In the genomic region with DNA sequence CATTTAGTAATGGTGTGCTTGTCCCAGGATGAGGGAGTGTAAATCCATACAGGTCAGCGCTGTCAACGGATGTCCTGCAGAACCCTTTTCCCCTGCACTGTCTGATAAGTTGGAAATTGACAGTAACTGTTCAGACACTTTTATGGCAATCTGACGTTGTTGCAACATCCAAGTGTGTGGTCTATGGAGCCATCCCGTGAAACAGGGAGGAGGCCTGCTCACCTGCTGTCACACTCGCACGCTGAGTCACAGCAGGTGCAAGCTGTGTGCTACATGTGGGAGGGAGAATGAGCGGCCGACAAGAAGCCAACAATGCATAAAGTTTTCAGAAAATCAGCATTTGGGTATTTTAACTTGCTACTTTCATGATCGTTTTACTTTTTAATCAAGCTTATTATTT, we compare ENCODE assay signal across 31 cellular contexts. TPM values are rescaled to one million over a fixed set of nuclear protein-coding genes. Genes with fewer than 3 reads are reported as not detected.
DNase-seq lines count a peak whose midpoint lies in the region; ATAC-seq, FAIRE-seq and TF ChIP-seq lines count a peak whose summit lies in the region.
"Had no signal": no experiment of that assay in that cellular context is flagged by ENCODE, and none has a peak within 500 bp of the region (broad histone marks: within the 10 kb centered on the region; RNA-seq: fewer than 3 reads in every experiment).

No MANE protein-coding gene starts in this region.

- WGBS in HepG2 (ENCODE audit: low lambda C conversion rate): 46% methylated on average over 9 of the region's 9 CpGs
- WGBS in right lobe of liver (ENCODE audit: insufficient coverage, low coverage, low lambda C conversion rate, missing lambda C conversion rate): 45% methylated on average over 7 of the region's 9 CpGs
- 24 to 65% (median 41%) methylated on average over 9 of the region's 9 CpGs for WGBS in small intestine, 3 donors

- ATAC-seq in HepG2 (no peak), right lobe of liver (no peak)
- no peak for ATAC-seq in activated T-cell treated with anti-CD3 and anti-CD28 coated beads, Interleukin-2, amount 50 U/mL, for 4 hours
- ATAC-seq in CD4-positive, alpha-beta T cell (ENCODE audit: poor library complexity): no peak
- ATAC-seq: gastrocnemius medialis; left cardiac atrium; natural killer cell treated with Interleukin-12 subunit alpha and Interleukin-12 subunit beta and Interleukin-15 and Interleukin-18, amount 100 ng/mL, for 72 hours had no signal

- TF ChIP-seq CTCF in HepG2 (CRISPR knock-in tag; IDR thresholded peaks at IDR 0.05) (no peak), right lobe of liver (IDR thresholded peaks at IDR 0.05) (no peak)
- TF ChIP-seq CTCF in CD4-positive, alpha-beta T cell (IDR thresholded peaks at IDR 0.05): no peak

- peaks cover 20% of the 10 kb centered on the region for H3K27me3 Mint-ChIP-seq in activated T-cell treated with anti-CD3 and anti-CD28 coated beads, Interleukin-2, amount 50 U/mL, for 4 hours (ENCODE audit: low read depth)
- H3K27me3 Mint-ChIP-seq in CD4-positive, alpha-beta T cell: peaks cover 35% of the 10 kb centered on the region

- CTCF ChIA-PET in HepG2 (lab: Yijun Ruan, JAX; ENCODE audit: low intra/inter-chr PET ratio, low total read pairs): no interaction called here
- CTCF ChIA-PET in CD4-positive, alpha-beta T cell (lab: Charles Lee): no interaction called here

- in situ Hi-C loops in HepG2 (cut with HindIII; ENCODE audit: extremely low pct_ligation_motif_present, low pct_unique_long_range_greater_than_20kb): loop anchor here (25.0 kb wide), 2 partner anchors 719 to 1094 kb away; a partner anchor contains a TSS

- no peaks in the 10 kb centered on the region for H4K20me1 ChIP-seq in HepG2 (ENCODE audit: insufficient read depth, low read length)

- no peak overlapping the region for H3K4me2 ChIP-seq in HepG2 (ENCODE audit: low read depth, low read length)

- TF ChIP-seq POLR2A in HepG2 (IDR thresholded peaks at IDR 0.05; ENCODE audit: insufficient read depth in 1 of 2, low read depth in 2 of 2, low read length in 2 of 2) (no peak), right lobe of liver (IDR thresholded peaks at IDR 0.05) (no peak)

- no peak overlapping the region for H3K27ac ChIP-seq in HepG2 (ENCODE audit: extremely low read length, insufficient read depth, low read length)
- no peak overlapping the region for H3K27ac ChIP-seq in right lobe of liver
- H3K27ac ChIP-seq in small intestine (ENCODE audit: low read depth in 1 of 2, low read length in 1 of 2): no peak overlapping the region
- H3K27ac ChIP-seq in CD4-positive, alpha-beta T cell (ENCODE audit: low read depth, low read length): no peak overlapping the region
- H3K27ac ChIP-seq: brain microvascular endothelial cell, gastrocnemius medialis, Peyer's patch, VCaP had no signal

- H3K4me3 ChIP-seq in HepG2 (replicated peaks in 1 of 3; ENCODE audit: insufficient read depth in 1 of 3, low read depth in 2 of 3, low read length in 3 of 3) (no peak overlapping the region), right lobe of liver (no peak overlapping the region), small intestine (ENCODE audit: low read depth in 1 of 2, low read length in 2 of 2) (no peak overlapping the region)
- H3K4me3 ChIP-seq: gastrocnemius medialis, Peyer's patch had no signal

- peaks cover 7% of the 10 kb centered on the region for H3K4me1 Mint-ChIP-seq in activated T-cell treated with anti-CD3 and anti-CD28 coated beads, Interleukin-2, amount 50 U/mL, for 4 hours (ENCODE audit: low read depth)
- peaks cover 7% of the 10 kb centered on the region for H3K4me1 Mint-ChIP-seq in CD4-positive, alpha-beta T cell (ENCODE audit: low read depth)
- H3K4me1 Mint-ChIP-seq: B cell; stimulated activated effector memory CD8-positive, alpha-beta T cell treated with anti-CD3 and anti-CD28 coated beads, Interleukin-12 subunit alpha, Interleukin-12 subunit beta, amount 100 ng/mL, for 72 hours had no signal

- H3K9ac ChIP-seq in HepG2 (ENCODE audit: insufficient read depth, low read depth, low read length): no peak overlapping the region

- TF ChIP-seq EP300 in HepG2 (IDR thresholded peaks at IDR 0.05; ENCODE audit: low read depth in 2 of 2, low read length in 2 of 2) (no peak), HepG2 (CRISPR knock-in tag; IDR thresholded peaks at IDR 0.05; ENCODE audit: borderline replicate concordance) (no peak)

- no peaks in the 10 kb centered on the region for H3K9me3 Mint-ChIP-seq in activated T-cell treated with anti-CD3 and anti-CD28 coated beads, Interleukin-2, amount 50 U/mL, for 4 hours
- H3K9me3 Mint-ChIP-seq in CD4-positive, alpha-beta T cell: no peaks in the 10 kb centered on the region
- H3K9me3 Mint-ChIP-seq: activated naive CD4-positive, alpha-beta T cell treated with anti-CD3 and anti-CD28 coated beads, Interleukin-2, amount 50 U/mL, for 24 hours; CD8-positive, alpha-beta memory T cell; H9; natural killer cell treated with Interleukin-12 subunit alpha and Interleukin-12 subunit beta and Interleukin-15 and Interleukin-18, amount 100 ng/mL, for 72 hours; stimulated activated effector memory CD8-positive, alpha-beta T cell treated with anti-CD3 and anti-CD28 coated beads, Interleukin-12 subunit alpha, Interleukin-12 subunit beta, amount 100 ng/mL, for 72 hours; type B pancreatic cell had no signal

- H3K36me3 Mint-ChIP-seq in activated T-cell treated with anti-CD3 and anti-CD28 coated beads, Interleukin-2, amount 50 U/mL, for 4 hours (ENCODE audit: insufficient read depth): no peaks in the 10 kb centered on the region
- H3K36me3 Mint-ChIP-seq in CD4-positive, alpha-beta T cell (ENCODE audit: low read depth): no peaks in the 10 kb centered on the region
- H3K36me3 Mint-ChIP-seq: activated naive CD4-positive, alpha-beta T cell treated with anti-CD3 and anti-CD28 coated beads, Interleukin-2, amount 50 U/mL, for 24 hours; CD8-positive, alpha-beta memory T cell; natural killer cell treated with Interleukin-12 subunit alpha and Interleukin-12 subunit beta and Interleukin-15 and Interleukin-18, amount 100 ng/mL, for 72 hours; stimulated activated effector memory CD8-positive, alpha-beta T cell treated with anti-CD3 and anti-CD28 coated beads, Interleukin-12 subunit alpha, Interleukin-12 subunit beta, amount 100 ng/mL, for 72 hours; type B pancreatic cell had no signal

- no peak for DNase-seq in HepG2 (ENCODE audit: low spot score)
- DNase-seq in right lobe of liver: no peak
- DNase-seq in NCI-H2107 treated with DMSO at 0.1 percent for 48 hours (lab: John Stamatoyannopoulos, UW; ENCODE audit: unreplicated experiment): peak; percentile 8
- peak; percentile 79 for DNase-seq in SW480 (ENCODE audit: low spot score)
- DNase-seq in small intestine: peak; percentile 53
- DNase-seq in ecto neural progenitor cell (ENCODE audit: low spot score): no peak
- DNase-seq in activated T-cell treated with anti-CD3 and anti-CD28 coated beads, Interleukin-2, amount 50 U/mL, for 4 hours: no peak
- DNase-seq in CD4-positive, alpha-beta T cell: no peak
- DNase-seq: ACHN; activated CD4-positive, alpha-beta T cell treated with anti-CD3 and anti-CD28 coated beads for 48 hours; activated T-cell treated with anti-CD3 and anti-CD28 coated beads for 4 hours; amniotic stem cell; brain microvascular endothelial cell; CD8-positive, alpha-beta memory T cell; cerebellar nuclear complex; dermis blood vessel endothelial cell; gastrocnemius medialis; H9; Karpas-422; left cardiac atrium; MV-4-11; NCI-H187 treated with DMSO at 0.1 percent for 48 hours; T1000 had no signal

- POLR2A ChIA-PET in HepG2 (lab: Yijun Ruan, JAX): no interaction called here
- POLR2A ChIA-PET in CD4-positive, alpha-beta T cell (lab: Charles Lee): interaction anchor here (0.6 kb wide), 1 partner anchor 432 kb away, joined by 3 read pairs; no protein-coding TSS in a partner anchor

- intact Hi-C loops in HepG2 (cut with micrococcal nuclease; ENCODE audit: unreplicated experiment): loop anchor here (5.0 kb wide), 1 partner anchor 46 kb away; a partner anchor contains a TSS
- intact Hi-C loops in right lobe of liver (cut with DNase I): no loop called here
- intact Hi-C loops in CD4-positive, alpha-beta T cell (cut with DNase I, micrococcal nuclease): no loop called here

- H3K9me3 ChIP-seq in HepG2 (ENCODE audit: low read length) (no peaks in the 10 kb centered on the region), right lobe of liver (no peaks in the 10 kb centered on the region), small intestine (ENCODE audit: control insufficient read depth, low read depth) (no peaks in the 10 kb centered on the region)
- H3K9me3 ChIP-seq in CD4-positive, alpha-beta T cell (ENCODE audit: control insufficient read depth, low read length): no peaks in the 10 kb centered on the region
- H3K9me3 ChIP-seq: gastrocnemius medialis, Peyer's patch had no signal

- H3K4me3 Mint-ChIP-seq in activated T-cell treated with anti-CD3 and anti-CD28 coated beads, Interleukin-2, amount 50 U/mL, for 4 hours: no peak overlapping the region
- no peak overlapping the region for H3K4me3 Mint-ChIP-seq in CD4-positive, alpha-beta T cell
- H3K4me3 Mint-ChIP-seq: activated naive CD4-positive, alpha-beta T cell treated with anti-CD3 and anti-CD28 coated beads, Interleukin-2, amount 50 U/mL, for 24 hours; B cell; CD8-positive, alpha-beta memory T cell; H9; natural killer cell treated with Interleukin-12 subunit alpha and Interleukin-12 subunit beta and Interleukin-15 and Interleukin-18, amount 100 ng/mL, for 72 hours; stimulated activated effector memory CD8-positive, alpha-beta T cell treated with anti-CD3 and anti-CD28 coated beads, Interleukin-12 subunit alpha, Interleukin-12 subunit beta, amount 100 ng/mL, for 72 hours; type B pancreatic cell had no signal

- no peaks in the 10 kb centered on the region for H3K79me2 ChIP-seq in HepG2 (ENCODE audit: insufficient read depth, low read length)

- peaks cover 2 to 36% of the 10 kb centered on the region in 2 experiments; a peak in 3 of 5 replicates for H3K27me3 ChIP-seq in HepG2 (ENCODE audit: control insufficient read depth in 1 of 2, insufficient read depth in 2 of 2, low read length in 2 of 2)
- H3K27me3 ChIP-seq in right lobe of liver: no peaks in the 10 kb centered on the region
- H3K27me3 ChIP-seq in small intestine (ENCODE audit: control insufficient read depth in 2 of 2, insufficient read depth in 2 of 2, low read length in 2 of 2): no peaks in the 10 kb centered on the region
- H3K27me3 ChIP-seq in CD4-positive, alpha-beta T cell (ENCODE audit: control insufficient read depth, insufficient read depth, low read length): no peaks in the 10 kb centered on the region
- H3K27me3 ChIP-seq: brain microvascular endothelial cell, gastrocnemius medialis, Peyer's patch had no signal

- no peak for FAIRE-seq in HepG2 (lab: Jason Lieb, UNC)
- FAIRE-seq in small intestine (lab: Jason Lieb, UNC): no peak
- FAIRE-seq: endometrium had no signal

- TF ChIP-seq RAD21 in HepG2 (CRISPR knock-in tag; IDR thresholded peaks at IDR 0.05): no peak

- H3K36me3 ChIP-seq in HepG2 (replicated peaks in 1 of 2; ENCODE audit: control insufficient read depth in 1 of 2, insufficient read depth in 2 of 2, low read length in 2 of 2) (no peaks in the 10 kb centered on the region), right lobe of liver (no peaks in the 10 kb centered on the region), small intestine (ENCODE audit: control insufficient read depth in 2 of 2, insufficient read depth in 2 of 2, low read length in 2 of 2) (no peaks in the 10 kb centered on the region)
- H3K36me3 ChIP-seq: brain microvascular endothelial cell, gastrocnemius medialis, Peyer's patch had no signal

- no peak overlapping the region for H2AFZ ChIP-seq in HepG2 (ENCODE audit: low read length)

- no TSS peak for BruUV-seq in HepG2 (replicated peaks; lab: Mats Ljungman, UMichigan)

- H3K27ac Mint-ChIP-seq in CD4-positive, alpha-beta T cell: no peak overlapping the region
- H3K27ac Mint-ChIP-seq: activated naive CD4-positive, alpha-beta T cell treated with anti-CD3 and anti-CD28 coated beads, Interleukin-2, amount 50 U/mL, for 24 hours; B cell; CD8-positive, alpha-beta memory T cell; natural killer cell treated with Interleukin-12 subunit alpha and Interleukin-12 subunit beta and Interleukin-15 and Interleukin-18, amount 100 ng/mL, for 72 hours; stimulated activated effector memory CD8-positive, alpha-beta T cell treated with anti-CD3 and anti-CD28 coated beads, Interleukin-12 subunit alpha, Interleukin-12 subunit beta, amount 100 ng/mL, for 72 hours; type B pancreatic cell had no signal

- H3K4me1 ChIP-seq in HepG2 (ENCODE audit: insufficient read depth, low read length): no peaks in the 10 kb centered on the region
- no peaks in the 10 kb centered on the region for H3K4me1 ChIP-seq in right lobe of liver
- no peaks in the 10 kb centered on the region for H3K4me1 ChIP-seq in small intestine (ENCODE audit: control insufficient read depth in 2 of 2, insufficient read depth in 1 of 2, low read depth in 1 of 2, low read length in 1 of 2)
- H3K4me1 ChIP-seq: gastrocnemius medialis, Peyer's patch had no signal

RNA-seq across cellular contexts. Expression of a gene that starts 43.7 kb away (rescaled TPM):
- 4.7 and 8.9 TPM in 2 replicates for total RNA-seq in HepG2 (2016; rRNA removed; fragmentation: Illumina TruSeq; extraction: Trizol)
- 15.2 and 18.1 TPM in 2 replicates for total RNA-seq in HepG2 (2016; cell fraction: cytosol; rRNA removed; fragmentation: Illumina TruSeq; extraction: Trizol; ENCODE audit: low read depth)
- 5.3 and 9.6 TPM in 2 replicates for total RNA-seq in HepG2 (2016; cell fraction: insoluble cytoplasmic fraction; rRNA removed; fragmentation: Illumina TruSeq; extraction: Trizol)
- 6.2 and 8.7 TPM in 2 replicates for total RNA-seq in HepG2 (2016; cell fraction: membrane; rRNA removed; fragmentation: Illumina TruSeq; extraction: Trizol)
- total RNA-seq in HepG2 (2016; cell fraction: nucleus; rRNA removed; fragmentation: Illumina TruSeq; extraction: Trizol): 19.6 and 19.9 TPM in 2 replicates
- polyA plus RNA-seq in HepG2 (2011; rRNA removed): 1.9 and 2.3 TPM in 2 replicates
- polyA plus RNA-seq in HepG2 (2011; cell fraction: cytosol; rRNA removed): 0.59 and 0.99 TPM in 2 replicates
- polyA plus RNA-seq in HepG2 (2011; cell fraction: nucleus; rRNA removed): 1.8 and 2.1 TPM in 2 replicates
- polyA plus RNA-seq in HepG2 (2012): 2.1 and 2.7 TPM in 2 replicates
- polyA plus RNA-seq in HepG2 (2016; cell fraction: cytosol; fragmentation: Illumina TruSeq; extraction: Trizol; ENCODE audit: low read depth): 0.79 and 0.85 TPM in 2 replicates
- polyA plus RNA-seq in HepG2 (2016; cell fraction: insoluble cytoplasmic fraction; fragmentation: Illumina TruSeq; extraction: Trizol; ENCODE audit: low read depth): 3.2 and 3.5 TPM in 2 replicates
- polyA plus RNA-seq in HepG2 (2016; cell fraction: membrane; fragmentation: Illumina TruSeq; extraction: Trizol; ENCODE audit: low read depth): 1.1 and 1.6 TPM in 2 replicates
- polyA plus RNA-seq in HepG2 (2016; cell fraction: nucleus; fragmentation: Illumina TruSeq; extraction: Trizol; ENCODE audit: insufficient read depth, low read depth): 16.4 and 18.5 TPM in 2 replicates
- 0.40 and 0.84 TPM in 2 replicates for polyA minus RNA-seq in HepG2 (2011; rRNA and poly(A)+ RNA removed; ENCODE audit: low replicate concordance)
- 1.8 and 2.2 TPM in 2 replicates for polyA minus RNA-seq in HepG2 (2011; cell fraction: cytosol; rRNA and poly(A)+ RNA removed)
- 13.8 and 14.3 TPM in 2 replicates for polyA minus RNA-seq in HepG2 (2011; cell fraction: nucleus; rRNA and poly(A)+ RNA removed)
- 10 to 100 TPM in 5 of 6 experiments, 1 to 10 TPM in 1; 8.8 to 18.5 (median 15.7) TPM for total RNA-seq in right lobe of liver
- 1 to 10 TPM; 5.1 to 8.9 (median 7.9) TPM for polyA plus RNA-seq in small intestine
- total RNA-seq in activated T-cell treated with anti-CD3 and anti-CD28 coated beads, Interleukin-2, amount 50 U/mL, for 4 hours: 1 to 10 TPM; 3.4 to 4.3 (median 3.8) TPM
- total RNA-seq in CD4-positive, alpha-beta T cell: 1 to 10 TPM; 2.4 to 3.3 TPM

Comparison
In these comparisons a context has a peak if more than half of its experiments do, and no peak if none do; other contexts are left out.
1. DNase-seq: peak in NCI-H2107 treated with DMSO at 0.1 percent for 48 hours (single experiment), SW480 (single experiment) and small intestine (single experiment); none in HepG2 (single experiment), right lobe of liver (0 of 3), ecto neural progenitor cell (single experiment), activated T-cell treated with anti-CD3 and anti-CD28 coated beads, Interleukin-2, amount 50 U/mL, for 4 hours (single experiment) and CD4-positive, alpha-beta T cell (0 of 10).